In genomic region chr11:2357651-2358050, GRCh38 we compare ENCODE assay signal across 1 cellular context. TPM values are rescaled to one million over a fixed set of nuclear protein-coding genes. Genes with fewer than 3 reads are reported as not detected.
"Had no signal": no experiment of that assay in that cellular context is flagged by ENCODE, and none has a peak within 500 bp of the region (broad histone marks: within the 10 kb centered on the region; RNA-seq: fewer than 3 reads in every experiment).

No MANE protein-coding gene starts in this region.

RNA-seq across cellular contexts. Expression of gene TSPAN32, which starts 55.8 kb away (rescaled TPM):
- total RNA-seq: WTC11 had no signal
